Comparison of ENCODE assay signal across 13 cellular contexts in the genomic region with DNA sequence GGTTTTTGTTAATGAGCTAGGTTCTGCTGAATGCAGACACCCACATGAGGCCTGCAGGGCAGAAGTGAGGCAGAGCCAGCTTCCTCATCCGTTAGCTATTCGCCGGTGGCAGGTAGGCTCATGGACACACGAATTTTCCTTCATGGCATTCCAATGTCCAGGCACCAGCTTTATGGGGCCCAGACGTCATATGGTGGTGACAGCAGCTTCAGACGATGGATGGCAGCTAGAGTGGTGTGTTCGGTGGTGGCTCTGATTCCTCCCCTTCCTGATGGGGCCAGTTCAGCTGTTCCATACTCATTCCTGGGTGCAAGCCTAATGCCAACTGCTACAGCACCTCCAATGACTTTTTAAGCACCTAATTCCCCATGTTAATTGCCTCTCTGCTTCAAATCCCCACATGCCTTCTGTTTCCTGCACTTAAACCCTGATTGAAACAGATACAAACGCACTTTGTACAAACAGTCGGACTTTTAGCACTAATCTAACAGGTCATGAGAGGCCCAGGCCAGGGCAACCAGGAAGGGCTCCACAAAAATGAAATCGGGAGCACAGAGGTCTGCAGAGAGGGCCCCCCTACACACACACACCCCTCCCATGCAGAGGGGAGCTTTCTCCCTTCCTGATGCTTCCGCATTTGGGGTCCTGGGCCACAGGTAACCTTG. TPM values are rescaled to one million over a fixed set of nuclear protein-coding genes. Genes with fewer than 3 reads are reported as not detected.
DNase-seq lines count a peak whose midpoint lies in the region; ATAC-seq, FAIRE-seq and TF ChIP-seq lines count a peak whose summit lies in the region.
"Had no signal": no experiment of that assay in that cellular context is flagged by ENCODE, and none has a peak within 500 bp of the region (broad histone marks: within the 10 kb centered on the region; RNA-seq: fewer than 3 reads in every experiment).

No MANE protein-coding gene starts in this region.

- no peak overlapping the region for H3K14ac ChIP-seq in neuronal stem cell (ENCODE audit: low read length)

- peaks cover 15% of the 10 kb centered on the region for H3K4me1 ChIP-seq in MM.1S (ENCODE audit: low read length)
- H3K4me1 ChIP-seq in astrocyte (ENCODE audit: insufficient read depth, low read length) = peaks cover 31% of the 10 kb centered on the region
- peaks cover 17 to 25% of the 10 kb centered on the region in 2 donors for H3K4me1 ChIP-seq in neuronal stem cell (ENCODE audit: control insufficient read depth in 2 of 2, insufficient read depth in 1 of 2, low read depth in 1 of 2, low read length in 2 of 2)
- peaks cover 0 to 19% (median 2%) of the 10 kb centered on the region in 12 donors for H3K4me1 ChIP-seq in heart left ventricle

- H3K79me1 ChIP-seq in neuronal stem cell (ENCODE audit: low read depth, low read length) = no peaks in the 10 kb centered on the region

- H3F3A ChIP-seq in MM.1S (ENCODE audit: insufficient read depth, low read length) = no peaks in the 10 kb centered on the region

- FAIRE-seq in astrocyte (lab: Jason Lieb, UNC) = no peak

- DNase-seq in NCI-H1694 treated with DMSO at 0.1 percent for 48 hours (lab: John Stamatoyannopoulos, UW) = peak; percentile 25
- DNase-seq in NCI-H1694 (lab: John Stamatoyannopoulos, UW) = no peak
- no peak for DNase-seq in MM.1S
- no peak for DNase-seq in astrocyte (ENCODE audit: low read depth)
- no peak for DNase-seq in neuronal stem cell (ENCODE audit: low spot score)
- no peak for DNase-seq in NCI-H748 (lab: John Stamatoyannopoulos, UW; ENCODE audit: unreplicated experiment)
- no peak for DNase-seq in heart left ventricle
- DNase-seq in SIG-M5 (lab: John Stamatoyannopoulos, UW) = no peak
- DNase-seq: naive thymus-derived CD8-positive, alpha-beta T cell; NCI-H1092 treated with DMSO at 0.1 percent for 48 hours had no signal

- no peak overlapping the region for H3K4me3 ChIP-seq in MM.1S (ENCODE audit: low read length)
- H3K4me3 ChIP-seq in astrocyte (ENCODE audit: insufficient read depth, low read depth, low read length) = no peak overlapping the region
- no peak overlapping the region for H3K4me3 ChIP-seq in neuronal stem cell (ENCODE audit: low read length in 2 of 2)
- no peak overlapping the region for H3K4me3 ChIP-seq in heart left ventricle
- H3K4me3 ChIP-seq: thyroid gland had no signal

- H4K8ac ChIP-seq in neuronal stem cell (ENCODE audit: low read depth, low read length) = no peak overlapping the region

- H3K4me1 Mint-ChIP-seq in astrocyte (ENCODE audit: low read depth, unreplicated experiment) = peaks cover 34% of the 10 kb centered on the region

- no peak for TF ChIP-seq POLR2A in heart left ventricle (IDR thresholded peaks at IDR 0.05)

- no peaks in the 10 kb centered on the region for H3K27me3 Mint-ChIP-seq in astrocyte (ENCODE audit: low read depth, unreplicated experiment)

- H2BK15ac ChIP-seq in neuronal stem cell (ENCODE audit: low read length) = no peak overlapping the region

- H4K20me1 ChIP-seq in MM.1S (ENCODE audit: insufficient read depth, low read length) (no peaks in the 10 kb centered on the region), astrocyte (ENCODE audit: insufficient read depth, low read length) (no peaks in the 10 kb centered on the region)

- peak overlapping the region; percentile 80 for H3K27ac Mint-ChIP-seq in astrocyte (ENCODE audit: unreplicated experiment)

- intact Hi-C loops in heart left ventricle (cut with DNase I) = loop anchor here in 1 of 10 donors (10.0 kb wide), 1 partner anchor 195 kb away; no protein-coding TSS in a partner anchor

- H2BK5ac ChIP-seq in neuronal stem cell (ENCODE audit: low read length) = no peak overlapping the region

- H3K79me2 ChIP-seq in MM.1S (ENCODE audit: low read length) (no peaks in the 10 kb centered on the region), astrocyte (ENCODE audit: insufficient read depth, low read length) (no peaks in the 10 kb centered on the region)

- no peaks in the 10 kb centered on the region for H3K9me3 ChIP-seq in MM.1S (replicated peaks; ENCODE audit: insufficient read depth, low read length)
- no peaks in the 10 kb centered on the region for H3K9me3 ChIP-seq in astrocyte (ENCODE audit: insufficient read depth, low read depth, low read length)
- H3K9me3 ChIP-seq in neuronal stem cell (replicated peaks in 1 of 2; ENCODE audit: control insufficient read depth in 2 of 2, insufficient read depth in 1 of 2, low read depth in 1 of 2, low read length in 2 of 2) = peaks cover 5% of the 10 kb centered on the region in 2 donors
- peaks cover 0 to 8% (median 0%) of the 10 kb centered on the region in 12 donors for H3K9me3 ChIP-seq in heart left ventricle
- H3K9me3 ChIP-seq: thyroid gland had no signal

- no peaks in the 10 kb centered on the region for H3K9me2 ChIP-seq in MM.1S (replicated peaks; ENCODE audit: insufficient read depth, low read length)

- H2AK5ac ChIP-seq in neuronal stem cell (ENCODE audit: low read depth, low read length) = no peak overlapping the region

- no peak overlapping the region for H3K4ac ChIP-seq in neuronal stem cell (ENCODE audit: low read length)

- H2BK120ac ChIP-seq in neuronal stem cell (ENCODE audit: low read depth, low read length) = no peak overlapping the region

- H3K9me3 Mint-ChIP-seq in astrocyte (ENCODE audit: unreplicated experiment) = peaks cover under 1% of the 10 kb centered on the region

- no peak overlapping the region for H3K9ac ChIP-seq in MM.1S (ENCODE audit: low read length)
- no peak overlapping the region for H3K9ac ChIP-seq in astrocyte (ENCODE audit: low read length)
- peak overlapping the region; percentile 46 for H3K9ac ChIP-seq in neuronal stem cell (ENCODE audit: low read depth, low read length, poor library complexity)

- H3K36me3 Mint-ChIP-seq in astrocyte (ENCODE audit: low read depth, unreplicated experiment) = peaks cover 3% of the 10 kb centered on the region
- H3K36me3 Mint-ChIP-seq: naive thymus-derived CD8-positive, alpha-beta T cell had no signal

- WGBS in neuronal stem cell (ENCODE audit: extremely low coverage in 2 of 2, insufficient read length in 2 of 2, insufficient replicate concordance in 1 of 2), 2 donors = no CpG with 5 or more reads among the region's 11 CpGs
- 65 to 78% (median 73%) methylated on average over 7 to 11 of the region's 11 CpGs for WGBS in heart left ventricle, 4 donors

- no peak overlapping the region for H2BK12ac ChIP-seq in neuronal stem cell (ENCODE audit: low read length)

- H3K4me3 Mint-ChIP-seq in astrocyte (ENCODE audit: unreplicated experiment) = peak overlapping the region; percentile 37
- H3K4me3 Mint-ChIP-seq: naive thymus-derived CD8-positive, alpha-beta T cell had no signal

- peak overlapping the region; percentile 19; the same call in 1 of the 2 replicates for H3K4me2 ChIP-seq in MM.1S (ENCODE audit: low read depth, low read length)
- peak overlapping the region; percentile 66 for H3K4me2 ChIP-seq in astrocyte (ENCODE audit: low read length)
- H3K4me2 ChIP-seq in neuronal stem cell (ENCODE audit: insufficient read depth, low read length, poor library complexity, severe bottlenecking) = no peak overlapping the region

- H3K27ac ChIP-seq in MM.1S (ENCODE audit: low read length) (no peak overlapping the region), astrocyte (ENCODE audit: low read depth, low read length) (peak overlapping the region; percentile 20), neuronal stem cell (replicated peaks; ENCODE audit: low read length) (no peak overlapping the region), heart left ventricle (peak overlapping the region in 1 of 12 donors; percentile 56)
- H3K27ac ChIP-seq: thyroid gland had no signal

- H4K91ac ChIP-seq in neuronal stem cell (ENCODE audit: low read depth, low read length, poor library complexity) = no peak overlapping the region

- no peak overlapping the region for H2AFZ ChIP-seq in MM.1S (ENCODE audit: low read length)
- H2AFZ ChIP-seq in astrocyte (ENCODE audit: low read depth, low read length) = peak overlapping the region; percentile 7
- peak overlapping the region; percentile 78 for H2AFZ ChIP-seq in neuronal stem cell (ENCODE audit: low read length)

- ATAC-seq in heart left ventricle = no peak

- no peak overlapping the region for H3K23ac ChIP-seq in neuronal stem cell (ENCODE audit: low read depth, low read length, poor library complexity)

- H3K27me3 ChIP-seq in MM.1S (replicated peaks; ENCODE audit: insufficient read depth, low read length) (peaks cover 3% of the 10 kb centered on the region; the same call in 1 of the 2 replicates), astrocyte (ENCODE audit: insufficient read depth, low read length) (no peaks in the 10 kb centered on the region), neuronal stem cell (ENCODE audit: control insufficient read depth in 3 of 3, insufficient read depth in 3 of 3, low read depth in 1 of 3, low read length in 3 of 3) (no peaks in the 10 kb centered on the region), heart left ventricle (peaks cover 0 to 6% (median 0%) of the 10 kb centered on the region in 9 donors)
- H3K27me3 ChIP-seq: thyroid gland had no signal

- H3K36me3 ChIP-seq in MM.1S (replicated peaks; ENCODE audit: insufficient read depth, low read length) (no peaks in the 10 kb centered on the region), astrocyte (ENCODE audit: insufficient read depth, low read length) (no peaks in the 10 kb centered on the region), neuronal stem cell (replicated peaks in 1 of 2; ENCODE audit: control insufficient read depth in 2 of 2, insufficient read depth in 2 of 2, low read length in 2 of 2) (no peaks in the 10 kb centered on the region), heart left ventricle (no peaks in the 10 kb centered on the region)
- H3K36me3 ChIP-seq: thyroid gland had no signal

- H3K18ac ChIP-seq in neuronal stem cell (ENCODE audit: low read length) = peak overlapping the region; percentile 55

- no peak for TF ChIP-seq CTCF in MM.1S (IDR thresholded peaks at IDR 0.05; ENCODE audit: low read length)
- no peak for TF ChIP-seq CTCF in astrocyte (IDR thresholded peaks at IDR 0.05; ENCODE audit: insufficient read depth, low read depth, low read length)
- no peak for TF ChIP-seq CTCF in heart left ventricle (IDR thresholded peaks at IDR 0.05)

RNA-seq across cellular contexts. Expression of a gene that starts 35.7 kb away (rescaled TPM):
- not detected in 2 replicates for total RNA-seq in astrocyte
- polyA plus RNA-seq in neuronal stem cell (2013, experiment 1 of 2) = not detected
- not detected for polyA plus RNA-seq in neuronal stem cell (2013, experiment 2 of 2)
- not detected for total RNA-seq in heart left ventricle
- not detected for polyA plus RNA-seq in heart left ventricle
- total RNA-seq: activated T-cell treated with anti-CD3 and anti-CD28 coated beads, Interleukin-2, amount 50 U/mL, for 4 hours; naive thymus-derived CD8-positive, alpha-beta T cell; SK-MEL-5; thyroid gland had no signal
- polyA plus RNA-seq: naive thymus-derived CD8-positive, alpha-beta T cell had no signal

RNA-seq across cellular contexts. Expression of a gene that starts 50.6 kb away (rescaled TPM):
- 57.1 and 62.2 TPM in 2 replicates for total RNA-seq in astrocyte
- 30.6 TPM for polyA plus RNA-seq in neuronal stem cell (2013, experiment 1 of 2)
- polyA plus RNA-seq in neuronal stem cell (2013, experiment 2 of 2) = 30.2 TPM
- total RNA-seq in heart left ventricle = 10 to 100 TPM; 21.2 to 41.5 (median 25.7) TPM
- polyA plus RNA-seq in heart left ventricle = 10 to 100 TPM; 29.9 to 51.3 TPM
